8 cellular contexts compared by ENCODE assay signal in the genomic region with DNA sequence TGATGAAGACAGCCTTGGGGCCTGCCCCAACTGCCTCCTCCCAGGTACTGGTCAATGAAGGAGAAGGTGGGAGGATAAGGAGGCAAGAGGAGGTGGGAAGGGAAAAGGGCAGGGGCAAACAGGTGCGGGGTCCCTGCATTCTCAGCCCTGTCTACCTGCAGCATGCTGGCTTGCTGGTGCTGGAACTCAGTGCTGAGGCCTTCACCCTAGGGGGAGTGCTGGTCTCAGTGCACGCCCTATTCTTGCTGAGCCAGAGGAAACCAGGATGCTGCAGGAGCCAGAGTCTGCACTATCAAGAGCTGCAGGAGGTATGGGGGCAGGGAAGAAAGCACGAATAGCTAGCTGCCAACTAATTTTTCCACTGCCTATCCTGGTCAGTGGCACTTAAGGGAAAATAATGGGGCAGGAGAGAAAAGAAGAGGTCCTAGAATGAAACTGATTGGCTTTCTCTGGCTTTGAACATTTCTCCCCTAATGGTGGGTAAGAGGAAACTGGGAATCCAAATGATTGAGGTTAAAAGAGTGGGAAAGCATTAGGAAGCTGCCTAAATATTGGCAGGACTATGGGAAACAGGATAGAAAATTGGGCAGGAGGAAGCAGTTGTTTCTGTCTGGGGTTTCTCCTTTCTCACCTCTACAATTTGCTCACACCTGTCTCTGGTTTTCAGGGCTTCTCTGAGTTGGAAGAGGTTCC. TPM values are rescaled to one million over a fixed set of nuclear protein-coding genes. Genes with fewer than 3 reads are reported as not detected.
DNase-seq lines count a peak whose midpoint lies in the region; FAIRE-seq and TF ChIP-seq lines count a peak whose summit lies in the region.

No MANE protein-coding gene starts in this region.

- H3K27ac ChIP-seq in small intestine (ENCODE audit: low read depth in 1 of 2, low read length in 1 of 2), result peak overlapping the region; percentile 98 to 99

- H3K4me1 ChIP-seq in small intestine (ENCODE audit: control insufficient read depth in 2 of 2, insufficient read depth in 1 of 2, low read depth in 1 of 2, low read length in 1 of 2), result peaks cover 4 to 6% of the 10 kb centered on the region in 2 donors

- no peaks in the 10 kb centered on the region for H3K9me3 ChIP-seq in small intestine (ENCODE audit: control insufficient read depth, low read depth)

- no peaks in the 10 kb centered on the region for H3K36me3 ChIP-seq in small intestine (ENCODE audit: control insufficient read depth in 2 of 2, insufficient read depth in 2 of 2, low read length in 2 of 2)

- WGBS in small intestine, 3 donors, result 11 to 41% (median 37%) methylated on average over 3 of the region's 3 CpGs

- no peak for FAIRE-seq in small intestine (lab: Jason Lieb, UNC)

- TF ChIP-seq CTCF in fibroblast of mammary gland (conservative IDR thresholded peaks at IDR 0.05; ENCODE audit: control insufficient read depth, insufficient read depth, low read depth, low read length), result no peak

- H3K27me3 ChIP-seq in small intestine (ENCODE audit: control insufficient read depth in 2 of 2, insufficient read depth in 2 of 2, low read length in 2 of 2), result no peaks in the 10 kb centered on the region

- peak overlapping the region; percentile 67 for H3K4me3 ChIP-seq in fibroblast of mammary gland (ENCODE audit: control insufficient read depth, low read depth, low read length)
- H3K4me3 ChIP-seq in small intestine (ENCODE audit: low read depth in 1 of 2, low read length in 2 of 2), result peak overlapping the region in 1 of 2 donors; percentile 63

- DNase-seq in NCI-H524 (lab: John Stamatoyannopoulos, UW) (peak; percentile 6 to 32), NCI-H524 treated with DMSO at 0.1 percent for 48 hours (lab: John Stamatoyannopoulos, UW) (no peak), RPMI8226 (peak; percentile 62), fibroblast of mammary gland (ENCODE audit: low read depth) (no peak), small intestine (peak; percentile 80), glomerular visceral epithelial cell (ENCODE audit: extremely low spot score) (no peak), NCI-H526 treated with DMSO at 0.1 percent for 48 hours (lab: John Stamatoyannopoulos, UW) (no peak)
- no peak for DNase-seq in stimulated activated CD4-positive, alpha-beta T cell treated with anti-CD3 and anti-CD28 coated beads, Interleukin-4, amount 100 ng/mL, for 4 hours

RNA-seq across cellular contexts. Expression of a gene that starts 1.8 kb away (rescaled TPM):
- polyA plus RNA-seq in small intestine, result 100 to 1,000 TPM in 2 of 3 donors, 10 to 100 TPM in 1; 57.9 to 245 (median 133) TPM

RNA-seq across cellular contexts. Expression of a gene that starts 4.2 kb away (rescaled TPM):
- 10 to 100 TPM; 56.0 to 69.8 (median 63.2) TPM for polyA plus RNA-seq in small intestine

RNA-seq across cellular contexts. Expression of a gene that starts 32.5 kb away (rescaled TPM):
- 10 to 100 TPM in 1 of 3 donors, 1 to 10 TPM in 2; 2.2 to 10.8 (median 3.5) TPM for polyA plus RNA-seq in small intestine

RNA-seq across cellular contexts. Expression of a gene that starts 45.0 kb away (rescaled TPM):
- not detected for polyA plus RNA-seq in small intestine

RNA-seq across cellular contexts. Expression of a gene that starts 53.2 kb away (rescaled TPM):
- polyA plus RNA-seq in small intestine, result not detected

Comparison
In these comparisons a context has a peak if more than half of its experiments do, and no peak if none do; other contexts are left out.
1. DNase-seq: peak in NCI-H524 (2 of 2), RPMI8226 (single experiment) and small intestine (single experiment); none in NCI-H524 treated with DMSO at 0.1 percent for 48 hours (single experiment), fibroblast of mammary gland (single experiment), stimulated activated CD4-positive, alpha-beta T cell treated with anti-CD3 and anti-CD28 coated beads, Interleukin-4, amount 100 ng/mL, for 4 hours (0 of 2), glomerular visceral epithelial cell (single experiment) and NCI-H526 treated with DMSO at 0.1 percent for 48 hours (single experiment).